Comparison of ENCODE assay signal across 8 cellular contexts in genomic region chr7:101085000-101085948, GRCh38. TPM values are rescaled to one million over a fixed set of nuclear protein-coding genes. Genes with fewer than 3 reads are reported as not detected.
DNase-seq lines count a peak whose midpoint lies in the region; ATAC-seq and FAIRE-seq lines count a peak whose summit lies in the region.

TRIM56 (plus strand) TSS chr7:101085481; CDS start chr7:101087313, 1,832 bp downstream.

- peak; percentile 89 for ATAC-seq in GM21529 (IDR thresholded peaks at IDR 0.05; ENCODE audit: unreplicated experiment)

- H3K36me3 ChIP-seq in SJCRH30 = peaks cover 4% of the 10 kb centered on the region

- no peak for FAIRE-seq in frontal cortex (lab: Jason Lieb, UNC)

- H3K4me3 ChIP-seq in SJCRH30 = peak within 1 kb of the TSS; percentile 76

- no peaks in the 10 kb centered on the region for H3K4me1 ChIP-seq in SJCRH30

- H3K9me3 ChIP-seq in SJCRH30 (replicated peaks) = no peaks in the 10 kb centered on the region

- 0 out of 2 replicates have a peak, but pooled peaks cover 4% of the 10 kb centered on the region for H3K27me3 ChIP-seq in SJCRH30

- peak within 1 kb of the TSS; percentile 91 for H3K27ac ChIP-seq in SJCRH30

- peak; percentile 67 for DNase-seq in DMS114 treated with DMSO at 0.1 percent for 48 hours (lab: John Stamatoyannopoulos, UW; ENCODE audit: unreplicated experiment)
- peak; percentile 15 for DNase-seq in KG1 (lab: John Stamatoyannopoulos, UW)
- DNase-seq in SJCRH30 = peak; percentile 88 to 91
- peak; percentile 65 for DNase-seq in activated gamma-delta T cell treated with anti-CD3 and anti-CD28 coated beads, Interleukin-2, amount 50 U/mL, for 16 hours (ENCODE audit: low read depth)
- peak; percentile 76 to 85 for DNase-seq in frontal cortex (ENCODE audit: low spot score in 2 of 2)
- DNase-seq in occipital lobe (lab: John Stamatoyannopoulos, UW) = peak; percentile 50
- peak; percentile 44 for DNase-seq in superior temporal gyrus (ENCODE audit: extremely low spot score)

RNA-seq across cellular contexts. Expression of gene TRIM56, which starts in this region (rescaled TPM):
- total RNA-seq in SJCRH30 (2014; rRNA removed; shearing (Covaris generic)) = 6.7 and 8.3 TPM in 2 replicates
- 0.82 TPM for total RNA-seq in frontal cortex
- total RNA-seq in occipital lobe = 1.1 TPM

Comparison
In these comparisons a context has a peak if more than half of its experiments do, and no peak if none do; other contexts are left out.
1. Peak in every context shown above with its lines: DNase-seq, ATAC-seq, H3K4me3 ChIP-seq and H3K27ac ChIP-seq.
2. Peak in DNase-seq in frontal cortex; RNA of the gene not detected or under 1 TPM.
3. DNase-seq: peak in every context shown above with its lines; median percentile 90 in SJCRH30; 80 in frontal cortex; 67 in DMS114 treated with DMSO at 0.1 percent for 48 hours; 65 in activated gamma-delta T cell treated with anti-CD3 and anti-CD28 coated beads, Interleukin-2, amount 50 U/mL, for 16 hours; 50 in occipital lobe; 44 in superior temporal gyrus; 15 in KG1.